In the genomic region with DNA sequence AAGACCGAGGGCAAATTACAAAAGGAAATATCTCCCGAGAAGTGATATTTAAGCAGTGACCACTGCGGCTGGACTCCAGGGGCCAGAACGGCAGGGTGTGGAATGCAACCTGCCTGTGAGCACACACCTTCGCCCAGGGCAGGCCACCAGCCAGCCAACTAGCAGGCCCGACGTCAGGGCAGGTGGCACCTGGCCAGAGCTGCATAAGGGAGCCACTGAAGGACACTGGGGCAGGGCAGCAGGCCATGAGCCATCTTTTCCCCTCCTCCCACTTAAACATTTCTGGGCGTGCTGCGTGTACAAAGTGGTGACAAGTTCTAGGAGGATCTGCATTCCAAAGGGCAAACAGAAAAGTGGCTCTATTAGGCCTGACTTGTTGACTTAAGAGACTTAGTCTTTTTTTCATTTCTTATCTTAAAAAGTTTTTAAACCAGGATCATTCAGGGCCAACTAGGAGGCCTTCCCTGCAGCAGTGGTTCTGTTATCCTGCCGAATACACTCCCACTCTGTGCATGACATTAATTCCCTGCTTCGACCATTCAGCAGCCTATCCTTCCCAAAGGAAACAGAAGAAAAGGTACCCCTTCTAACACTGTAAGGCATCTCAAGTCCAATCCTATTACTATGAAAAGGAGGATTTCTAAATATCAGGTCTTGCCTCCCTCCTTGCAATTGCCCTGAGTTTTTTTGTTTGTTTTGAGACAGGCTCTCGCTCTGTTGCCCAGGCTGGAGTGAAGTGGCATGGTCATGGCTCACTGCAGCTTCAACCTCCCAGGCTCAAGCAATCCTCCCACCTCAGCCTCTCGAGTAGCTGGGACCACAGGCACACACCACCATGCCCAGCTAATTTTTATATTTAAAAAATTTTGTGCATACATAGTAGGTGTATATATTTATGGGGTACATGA, we compare ENCODE assay signal across 2 cellular contexts.
TF ChIP-seq lines count a peak whose summit lies in the region.

No MANE protein-coding gene starts in this region.

TF ChIP-seq in IMR-90, 13 proteins besides CTCF, POLR2A, EP300 and RAD21 (continued from another document):
- TF ChIP-seq, protein P1, sequence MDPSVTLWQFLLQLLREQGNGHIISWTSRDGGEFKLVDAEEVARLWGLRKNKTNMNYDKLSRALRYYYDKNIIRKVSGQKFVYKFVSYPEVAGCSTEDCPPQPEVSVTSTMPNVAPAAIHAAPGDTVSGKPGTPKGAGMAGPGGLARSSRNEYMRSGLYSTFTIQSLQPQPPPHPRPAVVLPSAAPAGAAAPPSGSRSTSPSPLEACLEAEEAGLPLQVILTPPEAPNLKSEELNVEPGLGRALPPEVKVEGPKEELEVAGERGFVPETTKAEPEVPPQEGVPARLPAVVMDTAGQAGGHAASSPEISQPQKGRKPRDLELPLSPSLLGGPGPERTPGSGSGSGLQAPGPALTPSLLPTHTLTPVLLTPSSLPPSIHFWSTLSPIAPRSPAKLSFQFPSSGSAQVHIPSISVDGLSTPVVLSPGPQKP (IDR thresholded peaks at IDR 0.05; ENCODE audit: borderline replicate concordance, low read depth, low read length): no peak
- TF ChIP-seq FOS (IDR thresholded peaks at IDR 0.05; ENCODE audit: low read depth, low read length) (no peak), CEBPB (IDR thresholded peaks at IDR 0.05; ENCODE audit: low read depth, low read length) (no peak)
- TF ChIP-seq, protein P2, sequence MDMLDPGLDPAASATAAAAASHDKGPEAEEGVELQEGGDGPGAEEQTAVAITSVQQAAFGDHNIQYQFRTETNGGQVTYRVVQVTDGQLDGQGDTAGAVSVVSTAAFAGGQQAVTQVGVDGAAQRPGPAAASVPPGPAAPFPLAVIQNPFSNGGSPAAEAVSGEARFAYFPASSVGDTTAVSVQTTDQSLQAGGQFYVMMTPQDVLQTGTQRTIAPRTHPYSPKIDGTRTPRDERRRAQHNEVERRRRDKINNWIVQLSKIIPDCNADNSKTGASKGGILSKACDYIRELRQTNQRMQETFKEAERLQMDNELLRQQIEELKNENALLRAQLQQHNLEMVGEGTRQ (IDR thresholded peaks at IDR 0.05; ENCODE audit: low read depth, low read length): no peak
TF ChIP-seq in IMR-90: peak in this region for 0.

TF ChIP-seq in liver, 16 proteins besides CTCF, POLR2A, EP300 and RAD21 (continued from another document):
- TF ChIP-seq, protein P3, sequence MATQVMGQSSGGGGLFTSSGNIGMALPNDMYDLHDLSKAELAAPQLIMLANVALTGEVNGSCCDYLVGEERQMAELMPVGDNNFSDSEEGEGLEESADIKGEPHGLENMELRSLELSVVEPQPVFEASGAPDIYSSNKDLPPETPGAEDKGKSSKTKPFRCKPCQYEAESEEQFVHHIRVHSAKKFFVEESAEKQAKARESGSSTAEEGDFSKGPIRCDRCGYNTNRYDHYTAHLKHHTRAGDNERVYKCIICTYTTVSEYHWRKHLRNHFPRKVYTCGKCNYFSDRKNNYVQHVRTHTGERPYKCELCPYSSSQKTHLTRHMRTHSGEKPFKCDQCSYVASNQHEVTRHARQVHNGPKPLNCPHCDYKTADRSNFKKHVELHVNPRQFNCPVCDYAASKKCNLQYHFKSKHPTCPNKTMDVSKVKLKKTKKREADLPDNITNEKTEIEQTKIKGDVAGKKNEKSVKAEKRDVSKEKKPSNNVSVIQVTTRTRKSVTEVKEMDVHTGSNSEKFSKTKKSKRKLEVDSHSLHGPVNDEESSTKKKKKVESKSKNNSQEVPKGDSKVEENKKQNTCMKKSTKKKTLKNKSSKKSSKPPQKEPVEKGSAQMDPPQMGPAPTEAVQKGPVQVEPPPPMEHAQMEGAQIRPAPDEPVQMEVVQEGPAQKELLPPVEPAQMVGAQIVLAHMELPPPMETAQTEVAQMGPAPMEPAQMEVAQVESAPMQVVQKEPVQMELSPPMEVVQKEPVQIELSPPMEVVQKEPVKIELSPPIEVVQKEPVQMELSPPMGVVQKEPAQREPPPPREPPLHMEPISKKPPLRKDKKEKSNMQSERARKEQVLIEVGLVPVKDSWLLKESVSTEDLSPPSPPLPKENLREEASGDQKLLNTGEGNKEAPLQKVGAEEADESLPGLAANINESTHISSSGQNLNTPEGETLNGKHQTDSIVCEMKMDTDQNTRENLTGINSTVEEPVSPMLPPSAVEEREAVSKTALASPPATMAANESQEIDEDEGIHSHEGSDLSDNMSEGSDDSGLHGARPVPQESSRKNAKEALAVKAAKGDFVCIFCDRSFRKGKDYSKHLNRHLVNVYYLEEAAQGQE (IDR thresholded peaks at IDR 0.05): peak; percentile 81
- TF ChIP-seq YY1 (IDR thresholded peaks at IDR 0.05) (peak; percentile 90), TAF1 (conservative IDR thresholded peaks at IDR 0.05) (peak; percentile 35), FOXA2 (IDR thresholded peaks at IDR 0.05) (peak; percentile 87), HNF4G (IDR thresholded peaks at IDR 0.05) (peak; percentile 75), NR2F2 (IDR thresholded peaks at IDR 0.05) (no peak), FOXA1 (IDR thresholded peaks at IDR 0.05) (peak; percentile 61), RXRA (IDR thresholded peaks at IDR 0.05) (peak; percentile 85 to 93), JUND (IDR thresholded peaks at IDR 0.05) (peak; percentile 47 to 89), HNF4A (conservative IDR thresholded peaks at IDR 0.05) (peak; percentile 84 to 91), GABPA (IDR thresholded peaks at IDR 0.05 in 1 of 2, conservative IDR thresholded peaks at IDR 0.05 in 1 of 2) (peak in 1 of 2 donors; percentile 50), EGR1 (IDR thresholded peaks at IDR 0.05; ENCODE audit: low read depth in 2 of 2) (peak in 1 of 2 donors; percentile 82)
- TF ChIP-seq, protein P4, sequence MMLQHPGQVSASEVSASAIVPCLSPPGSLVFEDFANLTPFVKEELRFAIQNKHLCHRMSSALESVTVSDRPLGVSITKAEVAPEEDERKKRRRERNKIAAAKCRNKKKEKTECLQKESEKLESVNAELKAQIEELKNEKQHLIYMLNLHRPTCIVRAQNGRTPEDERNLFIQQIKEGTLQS (IDR thresholded peaks at IDR 0.05): peak; percentile 65
- TF ChIP-seq, protein P5, sequence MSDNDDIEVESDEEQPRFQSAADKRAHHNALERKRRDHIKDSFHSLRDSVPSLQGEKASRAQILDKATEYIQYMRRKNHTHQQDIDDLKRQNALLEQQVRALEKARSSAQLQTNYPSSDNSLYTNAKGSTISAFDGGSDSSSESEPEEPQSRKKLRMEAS (IDR thresholded peaks at IDR 0.05): peak; percentile 94
- TF ChIP-seq, protein P6, sequence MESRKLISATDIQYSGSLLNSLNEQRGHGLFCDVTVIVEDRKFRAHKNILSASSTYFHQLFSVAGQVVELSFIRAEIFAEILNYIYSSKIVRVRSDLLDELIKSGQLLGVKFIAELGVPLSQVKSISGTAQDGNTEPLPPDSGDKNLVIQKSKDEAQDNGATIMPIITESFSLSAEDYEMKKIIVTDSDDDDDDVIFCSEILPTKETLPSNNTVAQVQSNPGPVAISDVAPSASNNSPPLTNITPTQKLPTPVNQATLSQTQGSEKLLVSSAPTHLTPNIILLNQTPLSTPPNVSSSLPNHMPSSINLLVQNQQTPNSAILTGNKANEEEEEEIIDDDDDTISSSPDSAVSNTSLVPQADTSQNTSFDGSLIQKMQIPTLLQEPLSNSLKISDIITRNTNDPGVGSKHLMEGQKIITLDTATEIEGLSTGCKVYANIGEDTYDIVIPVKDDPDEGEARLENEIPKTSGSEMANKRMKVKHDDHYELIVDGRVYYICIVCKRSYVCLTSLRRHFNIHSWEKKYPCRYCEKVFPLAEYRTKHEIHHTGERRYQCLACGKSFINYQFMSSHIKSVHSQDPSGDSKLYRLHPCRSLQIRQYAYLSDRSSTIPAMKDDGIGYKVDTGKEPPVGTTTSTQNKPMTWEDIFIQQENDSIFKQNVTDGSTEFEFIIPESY (IDR thresholded peaks at IDR 0.05): peak; percentile 74
